Comparison of ENCODE assay signal across 2 cellular contexts in genomic region chr4:8394125-8394524, GRCh38.
TF ChIP-seq lines count a peak whose summit lies in the region.

No MANE protein-coding gene starts in this region.

TF ChIP-seq in SK-N-SH, 30 proteins besides CTCF, POLR2A, EP300 and RAD21 (continued from another document):
- no peak for TF ChIP-seq REST (IDR thresholded peaks at IDR 0.05; ENCODE audit: low read depth, low read length)
- TF ChIP-seq SMC3 (IDR thresholded peaks at IDR 0.05; ENCODE audit: low read depth, low read length) = no peak
- no peak for TF ChIP-seq ZBTB33 (IDR thresholded peaks at IDR 0.05; ENCODE audit: borderline replicate concordance, low read depth)
TF ChIP-seq in SK-N-SH: peak in this region for 1.

TF ChIP-seq in SK-N-SH treated with all-trans-retinoic acid at 6 μM for 48 hours, 23 proteins besides CTCF, POLR2A, EP300 and RAD21 (continued from another document):
- TF ChIP-seq POU6F1 (CRISPR knock-in tag; IDR thresholded peaks at IDR 0.05; ENCODE audit: borderline replicate concordance, low read depth) = no peak
- no peak for TF ChIP-seq OSR1 (CRISPR knock-in tag; IDR thresholded peaks at IDR 0.05)
- TF ChIP-seq TSHZ2 (CRISPR knock-in tag; IDR thresholded peaks at IDR 0.05) = no peak
- no peak for TF ChIP-seq ZNF565 (CRISPR knock-in tag; conservative IDR thresholded peaks at IDR 0.05; ENCODE audit: low read depth)
- TF ChIP-seq PPARA (CRISPR knock-in tag; IDR thresholded peaks at IDR 0.05; ENCODE audit: borderline replicate concordance) = no peak
- TF ChIP-seq ZC3H10 (CRISPR knock-in tag; IDR thresholded peaks at IDR 0.05) = no peak
- no peak for TF ChIP-seq ZFP30 (CRISPR knock-in tag; IDR thresholded peaks at IDR 0.05)
TF ChIP-seq in SK-N-SH treated with all-trans-retinoic acid at 6 μM for 48 hours: peak in this region for 0.
